In the genomic region with DNA sequence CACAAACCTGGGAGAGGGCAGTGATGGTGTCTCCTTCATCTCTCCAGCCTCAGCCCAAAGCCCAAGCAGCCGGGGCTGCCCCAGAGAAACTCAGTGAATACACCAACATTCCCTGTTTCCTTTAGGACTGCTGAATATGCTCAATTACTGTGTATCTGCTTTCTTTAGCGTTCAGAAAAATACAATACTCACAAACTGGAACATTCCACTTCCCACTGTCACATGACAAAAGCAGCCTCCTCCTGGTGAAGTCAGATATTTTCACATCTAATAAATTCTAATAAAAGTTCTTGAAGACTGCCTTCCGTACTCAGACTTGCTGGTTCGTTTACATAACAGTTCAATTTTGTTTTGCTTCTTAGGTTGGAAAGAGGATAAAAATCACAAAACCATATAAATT, we compare ENCODE assay signal across 27 cellular contexts.
"Had no signal": no experiment of that assay in that cellular context is flagged by ENCODE, and none has a peak within 500 bp of the region (broad histone marks: within the 10 kb centered on the region; RNA-seq: fewer than 3 reads in every experiment).

No MANE protein-coding gene starts in this region.

- H2AFZ ChIP-seq: hepatocyte, parathyroid adenoma had no signal

- H3K27me3 ChIP-seq: colonic mucosa, foreskin keratinocyte, gastroesophageal sphincter, left lung, right atrium auricular region, sigmoid colon, tibial nerve, upper lobe of left lung had no signal

- H3K9me3 ChIP-seq: colonic mucosa, gastroesophageal sphincter, heart left ventricle, left lung, right atrium auricular region, sigmoid colon, thoracic aorta, tibial nerve, upper lobe of left lung had no signal

- H3K4me2 ChIP-seq: hepatocyte had no signal

- H3K36me3 ChIP-seq: colonic mucosa, gastroesophageal sphincter, heart left ventricle, left lung, right atrium auricular region, sigmoid colon, thoracic aorta, tibial nerve, upper lobe of left lung had no signal

- H3K36me3 Mint-ChIP-seq: natural killer cell; stimulated activated memory B cell treated with anti-CD40 and anti-IgM and Interleukin-4, amounts not matched to agents 10 μg/mL and 1 μg/mL and 100 μg/mL, for 72 hours had no signal

- H3K4me1 Mint-ChIP-seq: natural killer cell; neural crest cell; stimulated activated memory B cell treated with anti-CD40 and anti-IgM and Interleukin-4, amounts not matched to agents 10 μg/mL and 1 μg/mL and 100 μg/mL, for 72 hours had no signal

- H3K4me3 Mint-ChIP-seq: central memory CD8-positive, alpha-beta T cell; dendritic cell treated with granulocyte-macrophage colony-stimulating factor and Interleukin-4, amounts not matched to agents 40 ng/mL and 50 ng/mL, for 4 days; effector memory CD8-positive, alpha-beta T cell; natural killer cell; neural crest cell; stimulated activated memory B cell treated with anti-CD40 and anti-IgM and Interleukin-4, amounts not matched to agents 10 μg/mL and 1 μg/mL and 100 μg/mL, for 72 hours had no signal

- H3K4me3 ChIP-seq: colonic mucosa, gastroesophageal sphincter, heart left ventricle, hepatocyte, left lung, right atrium auricular region, sigmoid colon, thoracic aorta, tibial nerve, upper lobe of left lung had no signal

- H3K9ac ChIP-seq: parathyroid adenoma had no signal

- H3K27me3 Mint-ChIP-seq: dendritic cell treated with granulocyte-macrophage colony-stimulating factor and Interleukin-4, amounts not matched to agents 40 ng/mL and 50 ng/mL, for 4 days had no signal

- H3K27ac ChIP-seq: colonic mucosa, epithelial cell of prostate, foreskin keratinocyte, gastroesophageal sphincter, heart left ventricle, hepatocyte, parathyroid adenoma, right atrium auricular region, sigmoid colon, thoracic aorta, tibial nerve, upper lobe of left lung had no signal

- H3K79me2 ChIP-seq: hepatocyte, parathyroid adenoma had no signal

- ATAC-seq: effector memory CD8-positive, alpha-beta T cell; esophagus mucosa; foreskin keratinocyte; gastroesophageal sphincter; heart left ventricle; left lung; natural killer cell; stimulated activated memory B cell treated with anti-CD40 and anti-IgM and Interleukin-4, amounts not matched to agents 10 μg/mL and 1 μg/mL and 100 μg/mL, for 72 hours; stimulated activated naive CD8-positive, alpha-beta T cell treated with anti-CD3 and anti-CD28 coated beads, Interleukin-15, Interleukin-2, amounts not matched to agents 100 U/mL and 50 U/mL, for 24 hours had no signal

- H3K27ac Mint-ChIP-seq: dendritic cell treated with granulocyte-macrophage colony-stimulating factor and Interleukin-4, amounts not matched to agents 40 ng/mL and 50 ng/mL, for 4 days; effector memory CD8-positive, alpha-beta T cell; natural killer cell; progenitor cell of endocrine pancreas; stimulated activated memory B cell treated with anti-CD40 and anti-IgM and Interleukin-4, amounts not matched to agents 10 μg/mL and 1 μg/mL and 100 μg/mL, for 72 hours had no signal

- DNase-seq: colonic mucosa; effector memory CD8-positive, alpha-beta T cell; foreskin keratinocyte; heart left ventricle; kidney; left lung; mesenchymal stem cell; natural killer cell; sigmoid colon; stimulated activated CD4-positive, alpha-beta T cell treated with anti-CD3 and anti-CD28 coated beads, Interleukin-4, amount 100 ng/mL, for 4 hours; stimulated activated naive CD8-positive, alpha-beta T cell treated with anti-CD3 and anti-CD28 coated beads, Interleukin-15, Interleukin-2, amounts not matched to agents 100 U/mL and 50 U/mL, for 24 hours; substantia nigra; upper lobe of left lung had no signal

- H3K9me3 Mint-ChIP-seq: central memory CD8-positive, alpha-beta T cell; effector memory CD8-positive, alpha-beta T cell; natural killer cell; stimulated activated memory B cell treated with anti-CD40 and anti-IgM and Interleukin-4, amounts not matched to agents 10 μg/mL and 1 μg/mL and 100 μg/mL, for 72 hours had no signal

- H3K4me1 ChIP-seq: colonic mucosa, foreskin keratinocyte, gastroesophageal sphincter, left lung, right atrium auricular region, tibial nerve, upper lobe of left lung had no signal

- FAIRE-seq: kidney, urothelium cell line had no signal
